In genomic region chr4:20042769-20043168, GRCh38 we compare ENCODE assay signal across 23 cellular contexts.
"Had no signal": no experiment of that assay in that cellular context is flagged by ENCODE, and none has a peak within 500 bp of the region (broad histone marks: within the 10 kb centered on the region; RNA-seq: fewer than 3 reads in every experiment).

No MANE protein-coding gene starts in this region.

- H3K36me3 Mint-ChIP-seq: activated CD4-positive, alpha-beta memory T cell treated with anti-CD3 and anti-CD28 coated beads for 36 hours; activated naive CD4-positive, alpha-beta T cell treated with anti-CD3 and anti-CD28 coated beads, Interleukin-2, amount 10 ng/mL, durations not matched to agents 7 days and 5 days; activated naive CD8-positive, alpha-beta T cell treated with anti-CD3 and anti-CD28 coated beads for 36 hours had no signal

- H3K27ac Mint-ChIP-seq: activated CD4-positive, alpha-beta memory T cell treated with anti-CD3 and anti-CD28 coated beads for 36 hours; activated CD4-positive, alpha-beta T cell treated with anti-CD3 and anti-CD28 coated beads, Interleukin-2, amount 10 ng/mL, durations not matched to agents 7 days and 5 days; activated naive CD4-positive, alpha-beta T cell treated with anti-CD3 and anti-CD28 coated beads, Interleukin-2, amount 10 ng/mL, durations not matched to agents 7 days and 5 days; activated naive CD8-positive, alpha-beta T cell treated with anti-CD3 and anti-CD28 coated beads for 36 hours; activated T-cell treated with anti-CD3 and anti-CD28 coated beads, Interleukin-2, amount 50 U/mL, for 72 hours; activated T-helper 2 cell treated with anti-CD3 and anti-CD28 coated beads, Interferon-gamma antibody, Interleukin-2, Interleukin-4, amounts not matched to agents 10 μg/mL and 5 μg/mL and 100 μg/mL, durations not matched to agents 14 hours and 24 hours and 36 hours; T-helper 17 cell had no signal

- ATAC-seq: activated T-cell treated with anti-CD3 and anti-CD28 coated beads, Interleukin-2, amount 50 U/mL, for 72 hours; T-helper 17 cell had no signal

- H3K27me3 Mint-ChIP-seq: activated CD4-positive, alpha-beta memory T cell treated with anti-CD3 and anti-CD28 coated beads for 36 hours; activated CD4-positive, alpha-beta T cell treated with anti-CD3 and anti-CD28 coated beads, Interleukin-2, amount 10 ng/mL, durations not matched to agents 7 days and 5 days; activated naive CD4-positive, alpha-beta T cell treated with anti-CD3 and anti-CD28 coated beads, Interleukin-2, amount 10 ng/mL, durations not matched to agents 7 days and 5 days; activated naive CD8-positive, alpha-beta T cell treated with anti-CD3 and anti-CD28 coated beads for 36 hours; T-helper 17 cell had no signal

- H3K9me3 Mint-ChIP-seq: activated CD4-positive, alpha-beta memory T cell treated with anti-CD3 and anti-CD28 coated beads for 36 hours had no signal

- H3K4me3 Mint-ChIP-seq: activated CD4-positive, alpha-beta memory T cell treated with anti-CD3 and anti-CD28 coated beads for 36 hours; activated CD4-positive, alpha-beta T cell treated with anti-CD3 and anti-CD28 coated beads, Interleukin-2, amount 10 ng/mL, durations not matched to agents 7 days and 5 days; activated naive CD4-positive, alpha-beta T cell treated with anti-CD3 and anti-CD28 coated beads, Interleukin-2, amount 10 ng/mL, durations not matched to agents 7 days and 5 days; activated naive CD8-positive, alpha-beta T cell treated with anti-CD3 and anti-CD28 coated beads for 36 hours; activated T-cell treated with anti-CD3 and anti-CD28 coated beads, Interleukin-2, amount 50 U/mL, for 72 hours; T-helper 17 cell had no signal

- DNase-seq: activated CD4-positive, alpha-beta memory T cell treated with anti-CD3 and anti-CD28 coated beads for 36 hours; activated CD4-positive, alpha-beta T cell treated with anti-CD3 and anti-CD28 coated beads, Interleukin-2, amount 10 ng/mL, durations not matched to agents 7 days and 5 days; activated CD4-positive, CD25-positive, alpha-beta regulatory T cell; activated gamma-delta T cell treated with Interleukin-2 at 50 U/mL for 16 hours; activated naive CD4-positive, alpha-beta T cell treated with anti-CD3 and anti-CD28 coated beads, Interleukin-2, amount 10 ng/mL, durations not matched to agents 7 days and 5 days; activated naive CD8-positive, alpha-beta T cell treated with anti-CD3 and anti-CD28 coated beads for 36 hours; activated T-cell treated with anti-CD3 and anti-CD28 coated beads for 4 hours; activated T-cell treated with anti-CD3 and anti-CD28 coated beads, Interleukin-2, amount 50 U/mL, for 72 hours; brain microvascular endothelial cell; KG1; NCI-H1048; NCI-H146; NCI-H2029; NCI-H2107; NCI-H2171 treated with DMSO at 0.1 percent for 48 hours; NCI-H226; NCI-H526; NK-92 treated with Interleukin-12 subunit alpha and Interleukin-12 subunit beta, amount 100 ng/mL, for 24 hours; PC-9; SHP77 treated with DMSO at 0.1 percent for 48 hours; T-helper 17 cell; T-helper 9 cell had no signal

- H3K4me1 Mint-ChIP-seq: activated CD4-positive, alpha-beta T cell treated with anti-CD3 and anti-CD28 coated beads, Interleukin-2, amount 10 ng/mL, durations not matched to agents 7 days and 5 days; activated naive CD4-positive, alpha-beta T cell treated with anti-CD3 and anti-CD28 coated beads, Interleukin-2, amount 10 ng/mL, durations not matched to agents 7 days and 5 days; activated naive CD8-positive, alpha-beta T cell treated with anti-CD3 and anti-CD28 coated beads for 36 hours; T-helper 17 cell had no signal
